In the genomic region with DNA sequence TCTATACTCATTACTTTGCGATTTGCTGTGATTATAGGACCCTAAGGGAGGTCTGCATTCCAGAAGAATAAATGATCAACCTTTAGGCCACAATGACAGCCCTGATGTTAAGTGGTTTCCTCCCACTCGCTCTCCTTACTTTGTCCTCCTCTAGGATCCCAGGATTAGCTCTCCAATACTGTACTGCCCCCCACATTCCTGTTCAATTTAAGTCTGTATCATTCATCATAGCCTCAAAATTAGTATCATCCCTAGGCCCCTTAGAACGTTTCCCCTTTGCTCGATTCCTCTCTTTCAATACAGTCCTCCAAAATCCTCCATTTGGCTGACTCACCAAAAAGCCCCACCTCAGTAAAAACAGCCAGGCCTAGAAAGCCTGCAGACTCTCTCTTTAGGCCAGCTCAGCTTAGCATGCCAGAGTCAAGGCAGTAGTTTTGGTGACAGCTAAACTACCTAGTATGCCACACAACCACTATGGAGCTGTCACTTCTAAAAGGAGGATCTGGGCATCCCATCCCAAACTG, we compare ENCODE assay signal across 8 cellular contexts. TPM values are rescaled to one million over a fixed set of nuclear protein-coding genes. Genes with fewer than 3 reads are reported as not detected.
DNase-seq lines count a peak whose midpoint lies in the region; ATAC-seq and TF ChIP-seq lines count a peak whose summit lies in the region.

No MANE protein-coding gene starts in this region.

- H3K9me3 ChIP-seq in mucosa of descending colon: no peaks in the 10 kb centered on the region
- H3K9me3 ChIP-seq in uterus: no peaks in the 10 kb centered on the region

- H3K4me3 ChIP-seq in mucosa of descending colon (no peak overlapping the region), uterus (no peak overlapping the region)

- H3K36me3 Mint-ChIP-seq in naive B cell: peaks cover 0 to 3% of the 10 kb centered on the region in 2 donors
- H3K36me3 Mint-ChIP-seq in immature natural killer cell: peaks cover 4 to 29% (median 15%) of the 10 kb centered on the region in 3 donors

- no peak for TF ChIP-seq POLR2A in uterus (IDR thresholded peaks at IDR 0.05)

- DNase-seq in GM04503 (ENCODE audit: low read depth): peak; percentile 37
- DNase-seq in HK-2 (ENCODE audit: unreplicated experiment): peak; percentile 32
- DNase-seq in amniotic stem cell (lab: John Stamatoyannopoulos, UW): peak; percentile 70
- DNase-seq in naive B cell: no peak
- DNase-seq in mucosa of descending colon: no peak
- no peak for DNase-seq in NCI-H69 (lab: John Stamatoyannopoulos, UW)
- DNase-seq in immature natural killer cell: no peak
- DNase-seq in uterus: no peak

- H3K36me3 ChIP-seq in mucosa of descending colon (ENCODE audit: low read depth) (no peaks in the 10 kb centered on the region), uterus (no peaks in the 10 kb centered on the region)

- H3K27me3 ChIP-seq in uterus: no peaks in the 10 kb centered on the region

- H3K9me3 Mint-ChIP-seq in naive B cell: no peaks in the 10 kb centered on the region
- H3K9me3 Mint-ChIP-seq in immature natural killer cell: no peaks in the 10 kb centered on the region

- H3K4me1 Mint-ChIP-seq in naive B cell: peaks cover 31 to 54% (median 41%) of the 10 kb centered on the region in 3 donors
- H3K4me1 Mint-ChIP-seq in immature natural killer cell: peaks cover 9 to 38% of the 10 kb centered on the region in 2 donors

- no peak for TF ChIP-seq CTCF in mucosa of descending colon (IDR thresholded peaks at IDR 0.05)
- TF ChIP-seq CTCF in uterus (IDR thresholded peaks at IDR 0.05): no peak

- H3K4me1 ChIP-seq in mucosa of descending colon (ENCODE audit: low read depth) (no peaks in the 10 kb centered on the region), uterus (no peaks in the 10 kb centered on the region)

- peak overlapping the region in 1 of 2 donors; percentile 38 for H3K27ac ChIP-seq in uterus

- H3K4me3 Mint-ChIP-seq in naive B cell: peak overlapping the region in 1 of 8 donors; percentile 3
- H3K4me3 Mint-ChIP-seq in immature natural killer cell: no peak overlapping the region

- intact Hi-C loops in mucosa of descending colon (cut with DNase I, micrococcal nuclease) (no loop called here), uterus (cut with DNase I; ENCODE audit: low total_unique reads) (no loop called here)

- no peaks in the 10 kb centered on the region for H3K27me3 Mint-ChIP-seq in naive B cell
- no peaks in the 10 kb centered on the region for H3K27me3 Mint-ChIP-seq in immature natural killer cell (ENCODE audit: low read depth in 3 of 3)

- H3K27ac Mint-ChIP-seq in naive B cell (peak overlapping the region in 4 of 6 donors; percentile 6 to 60 (median 38)), immature natural killer cell (peak overlapping the region in 2 of 6 donors; percentile 0 to 55)

- ATAC-seq in naive B cell (ENCODE audit: low read depth in 2 of 2) (no peak), mucosa of descending colon (no peak)

RNA-seq across cellular contexts. Expression of a gene that starts 24.4 kb away (rescaled TPM):
- 10 to 100 TPM in 5 of 6 donors, 1 to 10 TPM in 1; 8.8 to 14.4 (median 10.4) TPM for polyA plus RNA-seq in naive B cell (ENCODE audit: low read depth in 6 of 6)
- total RNA-seq in mucosa of descending colon: 10 to 100 TPM; 50.0 to 72.6 (median 57.2) TPM
- 10 to 100 TPM in 1 of 3 donors, 1 to 10 TPM in 2; 4.3 to 11.1 (median 5.9) TPM for polyA plus RNA-seq in immature natural killer cell
- 10 to 100 TPM; 20.2 to 78.2 (median 73.6) TPM for total RNA-seq in uterus

Comparison
In these comparisons a context has a peak if more than half of its experiments do, and no peak if none do; other contexts are left out.
1. DNase-seq: peak in GM04503 (single experiment), HK-2 (single experiment) and amniotic stem cell (single experiment); none in naive B cell (single experiment), mucosa of descending colon (0 of 3), NCI-H69 (single experiment), immature natural killer cell (0 of 3) and uterus (0 of 2).